Comparison of ENCODE assay signal across 20 cellular contexts in the genomic region with DNA sequence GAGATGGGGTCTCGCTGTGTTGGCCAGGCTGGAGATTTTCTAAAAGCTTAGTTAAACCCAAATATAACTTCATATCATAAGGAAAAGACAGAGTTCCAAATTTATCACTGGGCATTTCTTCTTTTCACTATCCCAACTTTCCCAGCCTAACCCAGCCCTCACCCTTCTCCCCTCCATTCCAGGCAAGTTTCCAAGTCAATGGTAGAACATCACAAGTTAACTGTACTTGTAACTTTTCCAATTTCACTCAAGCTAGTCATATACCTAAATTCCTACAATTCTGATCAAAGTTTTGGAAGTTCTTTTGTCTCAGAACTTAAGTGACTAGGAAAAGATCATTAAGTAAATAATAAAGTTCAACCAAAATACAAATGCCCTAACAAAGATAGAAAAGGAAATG.
A peak's percentile ranks its signal among the peaks of the same experiment; 100 is the strongest.
DNase-seq lines count a peak whose midpoint lies in the region; ATAC-seq and TF ChIP-seq lines count a peak whose summit lies in the region.
"Had no signal": no experiment of that assay in that cellular context is flagged by ENCODE, and none has a peak within 500 bp of the region (broad histone marks: within the 10 kb centered on the region; RNA-seq: fewer than 3 reads in every experiment).

No MANE protein-coding gene starts in this region.

- DNase-seq in MCF 10A (ENCODE audit: unreplicated experiment) = no peak
- DNase-seq in mammary epithelial cell = no peak
- DNase-seq in central memory CD8-positive, alpha-beta T cell (ENCODE audit: low spot score in 2 of 2) = no peak
- DNase-seq in fibroblast of peridontal ligament (ENCODE audit: extremely low read depth) = peak; percentile 61
- DNase-seq in OCI-M2 (lab: John Stamatoyannopoulos, UW; ENCODE audit: unreplicated experiment) = no peak
- no peak for DNase-seq in HEK293T (ENCODE audit: extremely low spot score)
- DNase-seq in HFFc6 = no peak
- DNase-seq: DMS79 treated with DMSO at 0.1 percent for 48 hours, H9, KBM-7, NCI-H1417, NCI-H187, NCI-H2107, NCI-H510A, NCI-H748 treated with DMSO at 0.1 percent for 48 hours, SHP77 had no signal

- no peak overlapping the region for H3K27ac ChIP-seq in mammary epithelial cell (ENCODE audit: insufficient read depth, low read depth, low read length)
- H3K27ac ChIP-seq: 22Rv1, SK-N-MC had no signal

- peaks cover 12% of the 10 kb centered on the region for H3K36me3 Mint-ChIP-seq in MCF 10A (ENCODE audit: insufficient read depth, unreplicated experiment)
- H3K36me3 Mint-ChIP-seq in central memory CD8-positive, alpha-beta T cell (ENCODE audit: insufficient read depth) = peaks cover 4% of the 10 kb centered on the region
- peaks cover 9% of the 10 kb centered on the region; the same call in 1 of the 2 replicates for H3K36me3 Mint-ChIP-seq in HFFc6 (ENCODE audit: low read depth)

- WGBS in mammary epithelial cell (ENCODE audit: low coverage, missing lambda C conversion rate) = 93% methylated on average over 1 of the region's 1 CpG

- intact Hi-C loops in MCF 10A (cut with micrococcal nuclease) = no loop called here
- intact Hi-C loops in mammary epithelial cell (cut with micrococcal nuclease) = loop anchor here (10.0 kb wide), 1 partner anchor 64 kb away; a partner anchor contains a TSS

- dilution Hi-C loops in mammary epithelial cell (cut with HindIII; ENCODE audit: low sequenced_read_pairs) = no loop called here

- TF ChIP-seq CTCF in MCF 10A (IDR thresholded peaks at IDR 0.05; ENCODE audit: unreplicated experiment) (no peak), mammary epithelial cell (conservative IDR thresholded peaks at IDR 0.05 in 1 of 2, IDR thresholded peaks at IDR 0.05 in 1 of 2; ENCODE audit: extremely low read depth in 1 of 2, insufficient read depth in 1 of 2, low read depth in 1 of 2, low read length in 2 of 2) (no peak), HFFc6 (IDR thresholded peaks at IDR 0.05) (no peak)

- H3K27me3 Mint-ChIP-seq in MCF 10A (ENCODE audit: insufficient read depth, unreplicated experiment) = no peaks in the 10 kb centered on the region
- no peaks in the 10 kb centered on the region for H3K27me3 Mint-ChIP-seq in central memory CD8-positive, alpha-beta T cell
- H3K27me3 Mint-ChIP-seq in HFFc6 (ENCODE audit: insufficient read depth) = peaks cover 6% of the 10 kb centered on the region; the same call in 1 of the 2 replicates

- H4K20me1 ChIP-seq in mammary epithelial cell (ENCODE audit: insufficient read depth, low read length) = no peaks in the 10 kb centered on the region

- BruUV-seq in MCF 10A (replicated peaks; lab: Mats Ljungman, UMichigan) (no TSS peak), mammary epithelial cell (replicated peaks; lab: Mats Ljungman, UMichigan) (no TSS peak)

- no peaks in the 10 kb centered on the region for H3K9me3 ChIP-seq in mammary epithelial cell (replicated peaks; ENCODE audit: insufficient read depth, low read length)

- H3K4me3 Mint-ChIP-seq in MCF 10A (ENCODE audit: unreplicated experiment) (no peak overlapping the region), HFFc6 (no peak overlapping the region)
- no peak overlapping the region for H3K4me3 Mint-ChIP-seq in central memory CD8-positive, alpha-beta T cell
- H3K4me3 Mint-ChIP-seq: CD14-positive monocyte, H9 had no signal

- H3K27ac Mint-ChIP-seq in MCF 10A (ENCODE audit: low read depth, unreplicated experiment) (peak overlapping the region; percentile 36), HFFc6 (no peak overlapping the region; the same call in 1 of the 2 replicates)
- peak overlapping the region; percentile 31 for H3K27ac Mint-ChIP-seq in central memory CD8-positive, alpha-beta T cell (ENCODE audit: low read depth)

- H3K27me3 ChIP-seq in mammary epithelial cell (ENCODE audit: insufficient read depth, low read length) = no peaks in the 10 kb centered on the region

- H2AFZ ChIP-seq in mammary epithelial cell (ENCODE audit: low read depth, low read length) = no peak overlapping the region

- H3K4me1 Mint-ChIP-seq in MCF 10A (ENCODE audit: insufficient read depth, unreplicated experiment) = peaks cover 9% of the 10 kb centered on the region
- H3K4me1 Mint-ChIP-seq in central memory CD8-positive, alpha-beta T cell = peaks cover 18% of the 10 kb centered on the region
- H3K4me1 Mint-ChIP-seq in HFFc6 (ENCODE audit: low read depth) = peaks cover 15% of the 10 kb centered on the region

- POLR2A ChIA-PET in MCF 10A (lab: Yijun Ruan, JAX) = interaction anchor here (0.8 kb wide), 1 partner anchor 9 kb away, joined by 3 read pairs; no protein-coding TSS in a partner anchor
- POLR2A ChIA-PET in HEK293T (lab: Yijun Ruan, JAX) = no interaction called here

- no peak overlapping the region for H3K4me2 ChIP-seq in mammary epithelial cell (ENCODE audit: insufficient read depth, low read depth, low read length)

- no peak overlapping the region for H3K9ac ChIP-seq in mammary epithelial cell (ENCODE audit: insufficient read depth, low read length)

- H3K9me3 Mint-ChIP-seq in MCF 10A (ENCODE audit: unreplicated experiment) = no peaks in the 10 kb centered on the region
- H3K9me3 Mint-ChIP-seq in central memory CD8-positive, alpha-beta T cell = no peaks in the 10 kb centered on the region
- H3K9me3 Mint-ChIP-seq in HFFc6 = no peaks in the 10 kb centered on the region
- H3K9me3 Mint-ChIP-seq: H9 had no signal

- in situ Hi-C loops in mammary epithelial cell (cut with MboI; ENCODE audit: low sequenced_read_pairs in 2 of 2) = no loop called here

- no peak overlapping the region for H3K4me3 ChIP-seq in mammary epithelial cell (replicated peaks in 1 of 3; ENCODE audit: insufficient read depth in 1 of 3, low read depth in 2 of 3, low read length in 3 of 3)
- H3K4me3 ChIP-seq: SK-N-MC had no signal

- no peaks in the 10 kb centered on the region for H3K4me1 ChIP-seq in mammary epithelial cell (ENCODE audit: insufficient read depth, low read length)

- no peak for ATAC-seq in central memory CD8-positive, alpha-beta T cell (replicated peaks; ENCODE audit: extremely low read depth, poor library complexity, severe bottlenecking)
- ATAC-seq in HG03354 (IDR thresholded peaks at IDR 0.05; ENCODE audit: poor library complexity, severe bottlenecking, unreplicated experiment) = no peak

- no peaks in the 10 kb centered on the region for H3K36me3 ChIP-seq in mammary epithelial cell (ENCODE audit: insufficient read depth, low read length)

- peaks cover 62% of the 10 kb centered on the region for H3K79me2 ChIP-seq in mammary epithelial cell (ENCODE audit: insufficient read depth, low read length)

- CTCF ChIA-PET in MCF 10A (lab: Yijun Ruan, JAX) = interaction anchor here (0.6 to 0.8 kb wide), 2 partner anchors 53 to 74 kb away, joined by 3 read pairs; no protein-coding TSS in a partner anchor
- CTCF ChIA-PET in mammary epithelial cell (lab: Charles Lee; ENCODE audit: low non-redundant PET) = no interaction called here
- CTCF ChIA-PET in HEK293T (lab: Yijun Ruan, JAX) = no interaction called here

TF ChIP-seq in HEK293T, 16 proteins besides CTCF, POLR2A, EP300 and RAD21:
- no peak for TF ChIP-seq L3MBTL2 (conservative IDR thresholded peaks at IDR 0.05)
- no peak for TF ChIP-seq FOXK2 (IDR thresholded peaks at IDR 0.05)
- no peak for TF ChIP-seq FOXA1 (IDR thresholded peaks at IDR 0.05)
- no peak for TF ChIP-seq ARNT (IDR thresholded peaks at IDR 0.05)
- no peak for TF ChIP-seq CTBP1 (IDR thresholded peaks at IDR 0.05; ENCODE audit: borderline replicate concordance)
- TF ChIP-seq TARDBP (IDR thresholded peaks at IDR 0.05) = no peak
- TF ChIP-seq, protein P1, sequence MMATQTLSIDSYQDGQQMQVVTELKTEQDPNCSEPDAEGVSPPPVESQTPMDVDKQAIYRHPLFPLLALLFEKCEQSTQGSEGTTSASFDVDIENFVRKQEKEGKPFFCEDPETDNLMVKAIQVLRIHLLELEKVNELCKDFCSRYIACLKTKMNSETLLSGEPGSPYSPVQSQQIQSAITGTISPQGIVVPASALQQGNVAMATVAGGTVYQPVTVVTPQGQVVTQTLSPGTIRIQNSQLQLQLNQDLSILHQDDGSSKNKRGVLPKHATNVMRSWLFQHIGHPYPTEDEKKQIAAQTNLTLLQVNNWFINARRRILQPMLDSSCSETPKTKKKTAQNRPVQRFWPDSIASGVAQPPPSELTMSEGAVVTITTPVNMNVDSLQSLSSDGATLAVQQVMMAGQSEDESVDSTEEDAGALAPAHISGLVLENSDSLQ (IDR thresholded peaks at IDR 0.05) = no peak
- TF ChIP-seq LEF1 (IDR thresholded peaks at IDR 0.05; ENCODE audit: borderline replicate concordance) = no peak
- no peak for TF ChIP-seq FOXM1 (IDR thresholded peaks at IDR 0.05; ENCODE audit: borderline replicate concordance)
TF ChIP-seq in HEK293T: peak in this region for 0.
